In the genomic region with DNA sequence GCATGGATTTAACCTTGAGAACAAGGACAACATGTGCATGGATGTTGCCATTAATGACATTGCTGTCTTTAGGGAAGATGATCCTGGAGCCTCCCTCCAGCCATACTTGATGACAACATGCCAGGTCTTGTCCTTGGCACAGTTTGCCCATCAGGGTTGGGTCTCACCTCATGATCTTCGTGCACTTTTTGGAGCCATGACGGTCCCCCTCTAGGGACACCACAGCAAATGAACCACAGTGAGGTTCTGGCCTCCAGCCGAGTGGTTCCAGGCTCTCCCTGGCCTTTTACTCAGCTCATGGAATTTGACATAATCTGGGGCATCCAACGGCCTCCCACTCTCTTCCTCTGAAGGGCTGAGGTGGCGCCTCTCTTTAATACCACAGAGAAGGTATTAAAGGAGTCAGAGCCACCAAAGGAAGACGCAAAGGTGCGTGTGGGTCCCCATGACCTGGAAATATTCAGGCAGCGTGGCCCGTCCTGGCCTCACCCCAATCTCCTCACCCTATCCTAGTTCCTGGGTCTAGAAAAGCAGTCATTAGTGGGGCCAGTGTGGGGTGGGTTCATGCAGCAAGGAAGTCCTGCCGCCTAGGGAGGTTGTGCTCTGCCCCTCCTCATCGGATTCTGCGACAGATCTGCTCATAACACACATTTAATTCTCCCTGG, we compare ENCODE assay signal across 30 cellular contexts.
"Had no signal": no experiment of that assay in that cellular context is flagged by ENCODE, and none has a peak within 500 bp of the region (broad histone marks: within the 10 kb centered on the region; RNA-seq: fewer than 3 reads in every experiment).

No MANE protein-coding gene starts in this region.

- H3K36me3 ChIP-seq: neutrophil, ovary, right lobe of liver, spleen, stomach, thoracic aorta, thyroid gland, tibial nerve, upper lobe of left lung, uterus had no signal

- H3K4me3 Mint-ChIP-seq: naive thymus-derived CD4-positive, alpha-beta T cell; natural killer cell; nephron; neural crest cell; stimulated activated effector memory CD8-positive, alpha-beta T cell treated with anti-CD3 and anti-CD28 coated beads, Interleukin-12 subunit alpha, Interleukin-12 subunit beta, amount 100 ng/mL, for 72 hours; stimulated activated naive B cell treated with anti-CD40 and anti-IgM and Interleukin-4, amounts not matched to agents 10 μg/mL and 1 μg/mL and 100 μg/mL, for 72 hours; stimulated activated naive CD8-positive, alpha-beta T cell treated with anti-CD3 and anti-CD28 coated beads, Interleukin-15, Interleukin-2, amounts not matched to agents 100 ng/mL and 50 ng/mL, for 24 hours had no signal

- H3K27ac ChIP-seq: neutrophil, ovary, parathyroid adenoma, psoas muscle, right lobe of liver, skin epidermis, spleen, stomach, thoracic aorta, thyroid gland, tibial nerve, upper lobe of left lung had no signal

- H3K4me2 ChIP-seq: smooth muscle cell had no signal

- ATAC-seq: naive thymus-derived CD4-positive, alpha-beta T cell; natural killer cell; psoas muscle; right cardiac atrium; stimulated activated effector memory CD8-positive, alpha-beta T cell treated with anti-CD3 and anti-CD28 coated beads, Interleukin-12 subunit alpha, Interleukin-12 subunit beta, amount 100 ng/mL, for 72 hours; stimulated activated naive B cell treated with anti-CD40 and anti-IgM and Interleukin-4, amounts not matched to agents 10 μg/mL and 1 μg/mL and 100 μg/mL, for 72 hours had no signal

- H3K4me1 ChIP-seq: psoas muscle had no signal

- H3K4me1 Mint-ChIP-seq: natural killer cell; stimulated activated effector memory CD8-positive, alpha-beta T cell treated with anti-CD3 and anti-CD28 coated beads, Interleukin-12 subunit alpha, Interleukin-12 subunit beta, amount 100 ng/mL, for 72 hours; stimulated activated naive B cell treated with anti-CD40 and anti-IgM and Interleukin-4, amounts not matched to agents 10 μg/mL and 1 μg/mL and 100 μg/mL, for 72 hours had no signal

- H3K4me3 ChIP-seq: ovary, psoas muscle, right lobe of liver, skin epidermis, smooth muscle cell, spleen, stomach, thoracic aorta, thyroid gland, tibial nerve, upper lobe of left lung, uterus had no signal

- H3K27ac Mint-ChIP-seq: naive thymus-derived CD4-positive, alpha-beta T cell; natural killer cell; progenitor cell of endocrine pancreas; stimulated activated effector memory CD8-positive, alpha-beta T cell treated with anti-CD3 and anti-CD28 coated beads, Interleukin-12 subunit alpha, Interleukin-12 subunit beta, amount 100 ng/mL, for 72 hours; stimulated activated naive B cell treated with anti-CD40 and anti-IgM and Interleukin-4, amounts not matched to agents 10 μg/mL and 1 μg/mL and 100 μg/mL, for 72 hours; stimulated activated naive CD8-positive, alpha-beta T cell treated with anti-CD3 and anti-CD28 coated beads, Interleukin-15, Interleukin-2, amounts not matched to agents 100 ng/mL and 50 ng/mL, for 24 hours had no signal

- H2AFZ ChIP-seq: parathyroid adenoma had no signal

- H3K9ac ChIP-seq: parathyroid adenoma had no signal

- H3K9me3 Mint-ChIP-seq: natural killer cell; stimulated activated effector memory CD8-positive, alpha-beta T cell treated with anti-CD3 and anti-CD28 coated beads, Interleukin-12 subunit alpha, Interleukin-12 subunit beta, amount 100 ng/mL, for 72 hours; stimulated activated naive CD8-positive, alpha-beta T cell treated with anti-CD3 and anti-CD28 coated beads, Interleukin-15, Interleukin-2, amounts not matched to agents 100 ng/mL and 50 ng/mL, for 24 hours had no signal

- DNase-seq: naive thymus-derived CD4-positive, alpha-beta T cell; natural killer cell; nucleus accumbens; ovary; posterior cingulate gyrus; psoas muscle; right cardiac atrium; right lobe of liver; spleen; stimulated activated CD4-positive, alpha-beta T cell treated with anti-CD3 and anti-CD28 coated beads, Interleukin-12 subunit alpha, Interleukin-12 subunit beta, amount 100 ng/mL, for 4 hours; stimulated activated CD4-positive, alpha-beta T cell treated with anti-CD3 and anti-CD28 coated beads, Interleukin-1b, Interleukin-23, amount 100 ng/mL, for 48 hours; stimulated activated CD4-positive, alpha-beta T cell treated with anti-CD3 and anti-CD28 coated beads, Interleukin-4, amount 100 ng/mL, for 24 hours; stimulated activated naive B cell treated with anti-CD40 and anti-IgM and Interleukin-4, amounts not matched to agents 10 μg/mL and 1 μg/mL and 100 μg/mL, for 72 hours; stimulated activated naive CD4-positive, alpha-beta T cell treated with Interleukin-2 at 50 U/mL for 16 hours; stomach; thyroid gland; trophoblast cell; upper lobe of left lung; uterus had no signal

- H3K27me3 Mint-ChIP-seq: stimulated activated naive B cell treated with anti-CD40 and anti-IgM and Interleukin-4, amounts not matched to agents 10 μg/mL and 1 μg/mL and 100 μg/mL, for 72 hours; stimulated activated naive CD8-positive, alpha-beta T cell treated with anti-CD3 and anti-CD28 coated beads, Interleukin-15, Interleukin-2, amounts not matched to agents 100 ng/mL and 50 ng/mL, for 24 hours had no signal

- H3K27me3 ChIP-seq: neutrophil, ovary, right lobe of liver, spleen, stomach, thyroid gland, tibial nerve, upper lobe of left lung, uterus had no signal

- H3K9me3 ChIP-seq: neutrophil, ovary, psoas muscle, right lobe of liver, thoracic aorta, thyroid gland, tibial nerve, upper lobe of left lung, uterus had no signal

- H3K36me3 Mint-ChIP-seq: natural killer cell; stimulated activated effector memory CD8-positive, alpha-beta T cell treated with anti-CD3 and anti-CD28 coated beads, Interleukin-12 subunit alpha, Interleukin-12 subunit beta, amount 100 ng/mL, for 72 hours; stimulated activated naive B cell treated with anti-CD40 and anti-IgM and Interleukin-4, amounts not matched to agents 10 μg/mL and 1 μg/mL and 100 μg/mL, for 72 hours had no signal
